Comparison of ENCODE assay signal across 28 cellular contexts in genomic region chr21:34183331-34183928, GRCh38.
DNase-seq lines count a peak whose midpoint lies in the region; ATAC-seq, FAIRE-seq and TF ChIP-seq lines count a peak whose summit lies in the region.
"Had no signal": no experiment of that assay in that cellular context is flagged by ENCODE, and none has a peak within 500 bp of the region (broad histone marks: within the 10 kb centered on the region; RNA-seq: fewer than 3 reads in every experiment).

No MANE protein-coding gene starts in this region.

- no peak overlapping the region for H2AFZ ChIP-seq in HepG2 (ENCODE audit: low read length)
- H2AFZ ChIP-seq: GM23248, PC-9 had no signal

- H3K9me3 Mint-ChIP-seq in activated CD8-positive, alpha-beta T cell treated with anti-CD3 and anti-CD28 coated beads for 36 hours = no peaks in the 10 kb centered on the region

- CTCF ChIA-PET in HepG2 (lab: Yijun Ruan, JAX; ENCODE audit: low intra/inter-chr PET ratio, low total read pairs) = no interaction called here
- CTCF ChIA-PET in activated CD8-positive, alpha-beta T cell treated with anti-CD3 and anti-CD28 coated beads for 36 hours (lab: Charles Lee) = no interaction called here

- POLR2A ChIA-PET in HepG2 (lab: Yijun Ruan, JAX) = no interaction called here
- POLR2A ChIA-PET in activated CD8-positive, alpha-beta T cell treated with anti-CD3 and anti-CD28 coated beads for 36 hours (lab: Charles Lee) = no interaction called here

- DNase-seq in HepG2 (ENCODE audit: low spot score) (no peak), right lobe of liver (no peak), psoas muscle (no peak), AG08395 (ENCODE audit: low spot score) (no peak), mucosa of gallbladder (ENCODE audit: low spot score) (no peak), caudate nucleus (lab: John Stamatoyannopoulos, UW) (no peak)
- no peak for DNase-seq in activated CD8-positive, alpha-beta T cell treated with anti-CD3 and anti-CD28 coated beads for 36 hours
- DNase-seq: 8988T, ACHN, Calu3, DMS79 treated with DMSO at 0.1 percent for 48 hours, GM23248, H7, KG1, MG63, NCI-H1105 treated with DMSO at 0.1 percent for 48 hours, NCI-H146, NCI-H1930, NCI-H2107, NCI-H526, PC-9, Right ventricle myocardium superior, RPMI8226 had no signal

- H3K4me3 Mint-ChIP-seq in activated CD8-positive, alpha-beta T cell treated with anti-CD3 and anti-CD28 coated beads for 36 hours = no peak overlapping the region

- peaks cover 60% of the 10 kb centered on the region for H3K4me1 ChIP-seq in HepG2 (ENCODE audit: insufficient read depth, low read length)
- H3K4me1 ChIP-seq in right lobe of liver = peaks cover 0 to 3% (median 0%) of the 10 kb centered on the region in 4 donors
- peaks cover 23% of the 10 kb centered on the region for H3K4me1 ChIP-seq in psoas muscle
- H3K4me1 ChIP-seq in stomach smooth muscle (ENCODE audit: control insufficient read depth, insufficient read depth, low read length) = no peaks in the 10 kb centered on the region

- H3K4me1 Mint-ChIP-seq in activated CD8-positive, alpha-beta T cell treated with anti-CD3 and anti-CD28 coated beads for 36 hours (ENCODE audit: low read depth) = no peaks in the 10 kb centered on the region

- H3K27me3 ChIP-seq in HepG2 (ENCODE audit: control insufficient read depth in 1 of 2, insufficient read depth in 2 of 2, low read length in 2 of 2) (no peaks in the 10 kb centered on the region), right lobe of liver (no peaks in the 10 kb centered on the region), psoas muscle (ENCODE audit: insufficient read depth in 3 of 3, low read length in 2 of 3) (no peaks in the 10 kb centered on the region), stomach smooth muscle (ENCODE audit: control insufficient read depth in 1 of 2, insufficient read depth in 2 of 2, low read length in 2 of 2) (no peaks in the 10 kb centered on the region)
- H3K27me3 ChIP-seq: MG63, SJSA1 had no signal

- WGBS in HepG2 (ENCODE audit: low lambda C conversion rate) = 61% methylated on average over 5 of the region's 5 CpGs
- WGBS in right lobe of liver (ENCODE audit: insufficient coverage, low coverage, low lambda C conversion rate, missing lambda C conversion rate) = 85% methylated on average over 5 of the region's 5 CpGs
- 32 to 63% (median 41%) methylated on average over 5 of the region's 5 CpGs for WGBS in psoas muscle, 3 donors

- H3K9me3 ChIP-seq in HepG2 (ENCODE audit: low read length) = no peaks in the 10 kb centered on the region
- H3K9me3 ChIP-seq in right lobe of liver = no peaks in the 10 kb centered on the region
- no peaks in the 10 kb centered on the region for H3K9me3 ChIP-seq in psoas muscle
- no peaks in the 10 kb centered on the region for H3K9me3 ChIP-seq in stomach smooth muscle (ENCODE audit: control insufficient read depth in 2 of 2, low read length in 2 of 2)
- H3K9me3 ChIP-seq: MG63, SJSA1 had no signal

- H4K20me1 ChIP-seq in HepG2 (ENCODE audit: insufficient read depth, low read length) = no peaks in the 10 kb centered on the region

- no peak for TF ChIP-seq POLR2A in HepG2 (IDR thresholded peaks at IDR 0.05; ENCODE audit: insufficient read depth in 1 of 2, low read depth in 2 of 2, low read length in 2 of 2)
- no peak for TF ChIP-seq POLR2A in right lobe of liver (IDR thresholded peaks at IDR 0.05)

- ATAC-seq in HepG2 (peak; percentile 59), right lobe of liver (no peak), psoas muscle (no peak)
- no peak for ATAC-seq in activated CD8-positive, alpha-beta T cell treated with anti-CD3 and anti-CD28 coated beads for 36 hours

- H3K79me2 ChIP-seq in HepG2 (ENCODE audit: insufficient read depth, low read length) = no peaks in the 10 kb centered on the region

- in situ Hi-C loops in HepG2 (cut with HindIII; ENCODE audit: extremely low pct_ligation_motif_present, low pct_unique_long_range_greater_than_20kb) = no loop called here

- TF ChIP-seq CTCF in HepG2 (CRISPR knock-in tag; IDR thresholded peaks at IDR 0.05) (no peak), right lobe of liver (IDR thresholded peaks at IDR 0.05) (no peak), psoas muscle (IDR thresholded peaks at IDR 0.05) (no peak)
- TF ChIP-seq CTCF in activated CD8-positive, alpha-beta T cell treated with anti-CD3 and anti-CD28 coated beads for 36 hours (IDR thresholded peaks at IDR 0.05) = no peak

- H3K4me3 ChIP-seq in HepG2 (replicated peaks in 1 of 3; ENCODE audit: insufficient read depth in 1 of 3, low read depth in 2 of 3, low read length in 3 of 3) (no peak overlapping the region), right lobe of liver (no peak overlapping the region), psoas muscle (no peak overlapping the region), stomach smooth muscle (ENCODE audit: low read length in 2 of 2) (no peak overlapping the region)
- H3K4me3 ChIP-seq: GM23248, MG63, PC-9, SJSA1 had no signal

- BruUV-seq in HepG2 (replicated peaks; lab: Mats Ljungman, UMichigan) = no TSS peak

- TF ChIP-seq RAD21 in HepG2 (CRISPR knock-in tag; IDR thresholded peaks at IDR 0.05) = no peak

- peak overlapping the region; percentile 34 for H3K4me2 ChIP-seq in HepG2 (ENCODE audit: low read depth, low read length)
- H3K4me2 ChIP-seq: PC-9 had no signal

- H3K36me3 Mint-ChIP-seq in activated CD8-positive, alpha-beta T cell treated with anti-CD3 and anti-CD28 coated beads for 36 hours (ENCODE audit: low read depth) = no peaks in the 10 kb centered on the region

- TF ChIP-seq EP300 in HepG2 (IDR thresholded peaks at IDR 0.05; ENCODE audit: low read depth in 2 of 2, low read length in 2 of 2) (no peak), HepG2 (CRISPR knock-in tag; IDR thresholded peaks at IDR 0.05; ENCODE audit: borderline replicate concordance) (no peak)

- no peak for FAIRE-seq in HepG2 (lab: Jason Lieb, UNC)
- FAIRE-seq: GM12892, GM19239, HTR-8/SVneo had no signal

- intact Hi-C loops in HepG2 (cut with micrococcal nuclease; ENCODE audit: unreplicated experiment) (no loop called here), right lobe of liver (cut with DNase I) (no loop called here), psoas muscle (cut with DNase I) (loop anchor here (5.0 kb wide), 2 partner anchors 41 to 51 kb away; no protein-coding TSS in a partner anchor)
- intact Hi-C loops in activated CD8-positive, alpha-beta T cell treated with anti-CD3 and anti-CD28 coated beads for 36 hours (cut with micrococcal nuclease) = no loop called here

- no peak overlapping the region for H3K9ac ChIP-seq in HepG2 (ENCODE audit: insufficient read depth, low read depth, low read length)
- H3K9ac ChIP-seq in stomach smooth muscle (ENCODE audit: low read length in 2 of 2) = no peak overlapping the region
- H3K9ac ChIP-seq: GM23248 had no signal

- H3K27me3 Mint-ChIP-seq in activated CD8-positive, alpha-beta T cell treated with anti-CD3 and anti-CD28 coated beads for 36 hours = no peaks in the 10 kb centered on the region

- no peak overlapping the region for H3K27ac ChIP-seq in HepG2 (ENCODE audit: extremely low read length, insufficient read depth, low read length)
- no peak overlapping the region for H3K27ac ChIP-seq in right lobe of liver
- H3K27ac ChIP-seq in psoas muscle = peak overlapping the region; percentile 6
- peak overlapping the region; percentile 13 for H3K27ac ChIP-seq in stomach smooth muscle (ENCODE audit: low read length)
- H3K27ac ChIP-seq in caudate nucleus (ENCODE audit: low read depth, low read length) = no peak overlapping the region
- H3K27ac ChIP-seq: GM23248, PC-9, SJSA1 had no signal

- H3K27ac Mint-ChIP-seq in activated CD8-positive, alpha-beta T cell treated with anti-CD3 and anti-CD28 coated beads for 36 hours = no peak overlapping the region

- H3K36me3 ChIP-seq in HepG2 (replicated peaks in 1 of 2; ENCODE audit: control insufficient read depth in 1 of 2, insufficient read depth in 2 of 2, low read length in 2 of 2) (no peaks in the 10 kb centered on the region), right lobe of liver (no peaks in the 10 kb centered on the region), psoas muscle (ENCODE audit: insufficient read depth in 1 of 2, low read depth in 1 of 2) (no peaks in the 10 kb centered on the region), stomach smooth muscle (ENCODE audit: control insufficient read depth in 2 of 2, insufficient read depth in 2 of 2, low read length in 2 of 2) (no peaks in the 10 kb centered on the region)
- H3K36me3 ChIP-seq: MG63, SJSA1 had no signal

TF ChIP-seq in HepG2, 621 proteins besides CTCF, POLR2A, EP300 and RAD21 (continues in another document):
- TF ChIP-seq MAFG (CRISPR knock-in tag; IDR thresholded peaks at IDR 0.05) (no peak), SOX6 (IDR thresholded peaks at IDR 0.05) (no peak), SOX6 (CRISPR knock-in tag; IDR thresholded peaks at IDR 0.05) (peak; percentile 67; the same call in 1 of the 2 replicates), HNRNPK (IDR thresholded peaks at IDR 0.05; ENCODE audit: low read depth, low read length, poor library complexity, severe bottlenecking) (no peak), ZNF260 (CRISPR knock-in tag; IDR thresholded peaks at IDR 0.05; ENCODE audit: borderline replicate concordance, low read depth) (no peak), ZNF263 (CRISPR knock-in tag; IDR thresholded peaks at IDR 0.05) (no peak), GRHL1 (CRISPR knock-in tag; conservative IDR thresholded peaks at IDR 0.05) (no peak), HNF4A (CRISPR knock-in tag; IDR thresholded peaks at IDR 0.05) (peak; percentile 55), ZNF563 (CRISPR knock-in tag; IDR thresholded peaks at IDR 0.05) (no peak), ZNF577 (CRISPR knock-in tag; IDR thresholded peaks at IDR 0.05; ENCODE audit: borderline replicate concordance, low read depth) (no peak), ZKSCAN1 (IDR thresholded peaks at IDR 0.05; ENCODE audit: low read length) (no peak)

Comparison
In these comparisons a context has a peak if more than half of its experiments do, and no peak if none do; other contexts are left out.
1. H3K27ac ChIP-seq: peak in psoas muscle (single experiment) and stomach smooth muscle (single experiment); none in HepG2 (single experiment), right lobe of liver (0 of 3) and caudate nucleus (single experiment).
2. intact Hi-C loops: an anchor here in psoas muscle (5.0 kb wide); none called in HepG2, right lobe of liver and activated CD8-positive, alpha-beta T cell treated with anti-CD3 and anti-CD28 coated beads for 36 hours.